9 cellular contexts compared by ENCODE assay signal in genomic region chr1:205375816-205376545, GRCh38. TPM values are rescaled to one million over a fixed set of nuclear protein-coding genes. Genes with fewer than 3 reads are reported as not detected.
DNase-seq lines count a peak whose midpoint lies in the region; ATAC-seq and TF ChIP-seq lines count a peak whose summit lies in the region.
"Had no signal": no experiment of that assay in that cellular context is flagged by ENCODE, and none has a peak within 500 bp of the region (broad histone marks: within the 10 kb centered on the region; RNA-seq: fewer than 3 reads in every experiment).

No MANE protein-coding gene starts in this region.

- H3K4me1 Mint-ChIP-seq in type B pancreatic cell (ENCODE audit: unreplicated experiment): peaks cover 35% of the 10 kb centered on the region
- peaks cover 15% of the 10 kb centered on the region for H3K4me1 Mint-ChIP-seq in activated T-cell treated with anti-CD3 and anti-CD28 coated beads, Interleukin-2, amount 50 U/mL, for 24 hours (ENCODE audit: low read depth)
- peaks cover 0 to 2% of the 10 kb centered on the region in 2 donors for H3K4me1 Mint-ChIP-seq in stimulated activated naive B cell treated with anti-CD40 and anti-IgM and Interleukin-4, amounts not matched to agents 10 μg/mL and 1 μg/mL and 100 μg/mL, for 72 hours

- H3K9me3 Mint-ChIP-seq in type B pancreatic cell: no peaks in the 10 kb centered on the region
- H3K9me3 Mint-ChIP-seq in activated T-cell treated with anti-CD3 and anti-CD28 coated beads, Interleukin-2, amount 50 U/mL, for 24 hours: no peaks in the 10 kb centered on the region
- no peaks in the 10 kb centered on the region for H3K9me3 Mint-ChIP-seq in stimulated activated naive B cell treated with anti-CD40 and anti-IgM and Interleukin-4, amounts not matched to agents 10 μg/mL and 1 μg/mL and 100 μg/mL, for 72 hours
- H3K9me3 Mint-ChIP-seq: CD14-positive monocyte had no signal

- peak overlapping the region; percentile 25 for H3K4me3 Mint-ChIP-seq in type B pancreatic cell
- H3K4me3 Mint-ChIP-seq in activated T-cell treated with anti-CD3 and anti-CD28 coated beads, Interleukin-2, amount 50 U/mL, for 24 hours: no peak overlapping the region
- H3K4me3 Mint-ChIP-seq in stimulated activated naive B cell treated with anti-CD40 and anti-IgM and Interleukin-4, amounts not matched to agents 10 μg/mL and 1 μg/mL and 100 μg/mL, for 72 hours: no peak overlapping the region

- H3K36me3 Mint-ChIP-seq in type B pancreatic cell: no peaks in the 10 kb centered on the region
- no peaks in the 10 kb centered on the region for H3K36me3 Mint-ChIP-seq in activated T-cell treated with anti-CD3 and anti-CD28 coated beads, Interleukin-2, amount 50 U/mL, for 24 hours (ENCODE audit: low read depth)
- no peaks in the 10 kb centered on the region for H3K36me3 Mint-ChIP-seq in stimulated activated naive B cell treated with anti-CD40 and anti-IgM and Interleukin-4, amounts not matched to agents 10 μg/mL and 1 μg/mL and 100 μg/mL, for 72 hours
- H3K36me3 Mint-ChIP-seq: CD14-positive monocyte had no signal

- peaks cover 18% of the 10 kb centered on the region for H3K27me3 Mint-ChIP-seq in type B pancreatic cell
- peaks cover 19% of the 10 kb centered on the region for H3K27me3 Mint-ChIP-seq in activated T-cell treated with anti-CD3 and anti-CD28 coated beads, Interleukin-2, amount 50 U/mL, for 24 hours
- H3K27me3 Mint-ChIP-seq in stimulated activated naive B cell treated with anti-CD40 and anti-IgM and Interleukin-4, amounts not matched to agents 10 μg/mL and 1 μg/mL and 100 μg/mL, for 72 hours: peaks cover 30 to 55% of the 10 kb centered on the region in 2 donors

- no peak for TF ChIP-seq CTCF in type B pancreatic cell (conservative IDR thresholded peaks at IDR 0.05)

- DNase-seq in SIG-M5 treated with dmso at 0.1 percent for 504 hours (lab: John Stamatoyannopoulos, UW; ENCODE audit: unreplicated experiment) (peak; percentile 24), SIG-M5 (lab: John Stamatoyannopoulos, UW) (no peak), RKO (ENCODE audit: low spot score) (peak; percentile 55), foreskin melanocyte (peak; percentile 62), type B pancreatic cell (ENCODE audit: extremely low spot score, unreplicated experiment) (peak; percentile 58)
- no peak for DNase-seq in activated T-cell treated with anti-CD3 and anti-CD28 coated beads, Interleukin-2, amount 50 U/mL, for 24 hours
- no peak for DNase-seq in stimulated activated naive B cell treated with anti-CD40 and anti-IgM and Interleukin-4, amounts not matched to agents 10 μg/mL and 1 μg/mL and 100 μg/mL, for 72 hours

- no peak for ATAC-seq in stimulated activated naive B cell treated with anti-CD40 and anti-IgM and Interleukin-4, amounts not matched to agents 10 μg/mL and 1 μg/mL and 100 μg/mL, for 72 hours (replicated peaks)
- ATAC-seq in HG03432 (IDR thresholded peaks at IDR 0.05; ENCODE audit: unreplicated experiment): no peak

- no peak overlapping the region for H3K27ac Mint-ChIP-seq in type B pancreatic cell
- no peak overlapping the region for H3K27ac Mint-ChIP-seq in activated T-cell treated with anti-CD3 and anti-CD28 coated beads, Interleukin-2, amount 50 U/mL, for 24 hours
- H3K27ac Mint-ChIP-seq in stimulated activated naive B cell treated with anti-CD40 and anti-IgM and Interleukin-4, amounts not matched to agents 10 μg/mL and 1 μg/mL and 100 μg/mL, for 72 hours: no peak overlapping the region
- H3K27ac Mint-ChIP-seq: CD14-positive monocyte had no signal

RNA-seq across cellular contexts. Expression of gene KLHDC8A, which starts 19.3 kb away (rescaled TPM):
- 0.50 and 3.9 TPM in 2 replicates for total RNA-seq in type B pancreatic cell (ENCODE audit: low replicate concordance)

RNA-seq across cellular contexts. Expression of gene LEMD1, which starts 45.9 kb away (rescaled TPM):
- total RNA-seq in type B pancreatic cell (ENCODE audit: low replicate concordance): 5.5 and 8.1 TPM in 2 replicates

RNA-seq across cellular contexts. Expression of gene NUAK2, which starts 54.4 kb away (rescaled TPM):
- total RNA-seq in type B pancreatic cell (ENCODE audit: low replicate concordance): 13.5 and 17.7 TPM in 2 replicates

Comparison
In these comparisons a context has a peak if more than half of its experiments do, and no peak if none do; other contexts are left out.
1. DNase-seq: peak in SIG-M5 treated with dmso at 0.1 percent for 504 hours (single experiment), RKO (single experiment), foreskin melanocyte (single experiment) and type B pancreatic cell (single experiment); none in SIG-M5 (single experiment), activated T-cell treated with anti-CD3 and anti-CD28 coated beads, Interleukin-2, amount 50 U/mL, for 24 hours (single experiment) and stimulated activated naive B cell treated with anti-CD40 and anti-IgM and Interleukin-4, amounts not matched to agents 10 μg/mL and 1 μg/mL and 100 μg/mL, for 72 hours (single experiment).